Comparison of ENCODE assay signal across 8 cellular contexts in genomic region chr7:44257213-44257612, GRCh38. TPM values are rescaled to one million over a fixed set of nuclear protein-coding genes. Genes with fewer than 3 reads are reported as not detected.
DNase-seq lines count a peak whose midpoint lies in the region; ATAC-seq, FAIRE-seq and TF ChIP-seq lines count a peak whose summit lies in the region.

No MANE protein-coding gene starts in this region.

- H3K9ac ChIP-seq in HepG2 (ENCODE audit: insufficient read depth, low read depth, low read length), result no peak overlapping the region
- H3K9ac ChIP-seq in stomach smooth muscle (ENCODE audit: low read length in 2 of 2), result no peak overlapping the region

- H3K9me3 Mint-ChIP-seq in activated naive CD8-positive, alpha-beta T cell (ENCODE audit: low read depth), result no peaks in the 10 kb centered on the region

- H4K20me1 ChIP-seq in HepG2 (ENCODE audit: insufficient read depth, low read length), result no peaks in the 10 kb centered on the region

- H3K4me1 ChIP-seq in HepG2 (ENCODE audit: insufficient read depth, low read length) (peaks cover 18% of the 10 kb centered on the region), stomach smooth muscle (ENCODE audit: control insufficient read depth, insufficient read depth, low read length) (peaks cover 40% of the 10 kb centered on the region)

- CTCF ChIA-PET in HepG2 (lab: Yijun Ruan, JAX; ENCODE audit: low intra/inter-chr PET ratio, low total read pairs), result no interaction called here

- WGBS in HepG2 (ENCODE audit: low lambda C conversion rate), result 50% methylated on average over 4 of the region's 6 CpGs

- POLR2A ChIA-PET in HepG2 (lab: Yijun Ruan, JAX), result no interaction called here

- no TSS peak for BruUV-seq in HepG2 (replicated peaks; lab: Mats Ljungman, UMichigan)

- no peak overlapping the region for H2AFZ ChIP-seq in HepG2 (ENCODE audit: low read length)

- peaks cover 31% of the 10 kb centered on the region for H3K4me1 Mint-ChIP-seq in activated naive CD8-positive, alpha-beta T cell (ENCODE audit: low read depth)

- H3K79me2 ChIP-seq in HepG2 (ENCODE audit: insufficient read depth, low read length), result no peaks in the 10 kb centered on the region

- H3K27me3 ChIP-seq in HepG2 (ENCODE audit: control insufficient read depth in 1 of 2, insufficient read depth in 2 of 2, low read length in 2 of 2) (peaks cover 11 to 26% of the 10 kb centered on the region in 2 experiments; a peak in 4 of 5 replicates), stomach smooth muscle (ENCODE audit: control insufficient read depth in 1 of 2, insufficient read depth in 2 of 2, low read length in 2 of 2) (no peaks in the 10 kb centered on the region)

- TF ChIP-seq RAD21 in HepG2 (CRISPR knock-in tag; IDR thresholded peaks at IDR 0.05), result no peak

- no peaks in the 10 kb centered on the region for H3K36me3 ChIP-seq in HepG2 (replicated peaks in 1 of 2; ENCODE audit: control insufficient read depth in 1 of 2, insufficient read depth in 2 of 2, low read length in 2 of 2)
- H3K36me3 ChIP-seq in stomach smooth muscle (ENCODE audit: control insufficient read depth in 2 of 2, insufficient read depth in 2 of 2, low read length in 2 of 2), result no peaks in the 10 kb centered on the region

- no peaks in the 10 kb centered on the region for H3K9me3 ChIP-seq in HepG2 (ENCODE audit: low read length)
- H3K9me3 ChIP-seq in stomach smooth muscle (ENCODE audit: control insufficient read depth in 2 of 2, low read length in 2 of 2), result no peaks in the 10 kb centered on the region

- H3K36me3 Mint-ChIP-seq in activated naive CD8-positive, alpha-beta T cell, result no peaks in the 10 kb centered on the region

- no peak for TF ChIP-seq POLR2A in HepG2 (IDR thresholded peaks at IDR 0.05; ENCODE audit: insufficient read depth in 1 of 2, low read depth in 2 of 2, low read length in 2 of 2)

- no peaks in the 10 kb centered on the region for H3K27me3 Mint-ChIP-seq in activated naive CD8-positive, alpha-beta T cell

- H3K4me3 ChIP-seq in HepG2 (replicated peaks in 1 of 3; ENCODE audit: insufficient read depth in 1 of 3, low read depth in 2 of 3, low read length in 3 of 3) (no peak overlapping the region), stomach smooth muscle (ENCODE audit: low read length in 2 of 2) (peak overlapping the region in 1 of 2 donors; percentile 44)

- no peak for FAIRE-seq in HepG2 (lab: Jason Lieb, UNC)

- in situ Hi-C loops in HepG2 (cut with HindIII; ENCODE audit: extremely low pct_ligation_motif_present, low pct_unique_long_range_greater_than_20kb), result no loop called here

- peak; percentile 57 for DNase-seq in activated CD8-positive, alpha-beta memory T cell treated with anti-CD3 and anti-CD28 coated beads, Interleukin-2, amount 50 U/mL, for 48 hours
- DNase-seq in activated CD8-positive, alpha-beta memory T cell treated with anti-CD3 and anti-CD28 coated beads for 24 hours, result no peak
- DNase-seq in HepG2 (ENCODE audit: low spot score) (no peak), omental fat pad (ENCODE audit: low spot score) (no peak)

- H3K27ac ChIP-seq in HepG2 (ENCODE audit: extremely low read length, insufficient read depth, low read length) (no peak overlapping the region), stomach smooth muscle (ENCODE audit: low read length) (peak overlapping the region; percentile 37)

- TF ChIP-seq EP300 in HepG2 (IDR thresholded peaks at IDR 0.05; ENCODE audit: low read depth in 2 of 2, low read length in 2 of 2) (no peak), HepG2 (CRISPR knock-in tag; IDR thresholded peaks at IDR 0.05; ENCODE audit: borderline replicate concordance) (no peak)

- H3K4me3 Mint-ChIP-seq in activated naive CD8-positive, alpha-beta T cell, result no peak overlapping the region

- 0 out of 2 replicates have a peak overlapping the region, but pooled peaks have one; percentile 5 for H3K4me2 ChIP-seq in HepG2 (ENCODE audit: low read depth, low read length)

- intact Hi-C loops in HepG2 (cut with micrococcal nuclease; ENCODE audit: unreplicated experiment), result no loop called here

- TF ChIP-seq CTCF in HepG2 (CRISPR knock-in tag; IDR thresholded peaks at IDR 0.05) (no peak), omental fat pad (IDR thresholded peaks at IDR 0.05) (no peak)

- ATAC-seq in HepG2 (no peak), HG02571 (IDR thresholded peaks at IDR 0.05; ENCODE audit: unreplicated experiment) (no peak), GM21717 (IDR thresholded peaks at IDR 0.05; ENCODE audit: unreplicated experiment) (no peak), omental fat pad (ENCODE audit: low FRiP score) (no peak)

- peak overlapping the region; percentile 94 for H3K27ac Mint-ChIP-seq in activated naive CD8-positive, alpha-beta T cell

TF ChIP-seq in HepG2, 621 proteins besides CTCF, POLR2A, EP300 and RAD21:
- peak; percentile 33; the same call in 1 of the 2 replicates for TF ChIP-seq NRL (CRISPR knock-in tag; IDR thresholded peaks at IDR 0.05; ENCODE audit: borderline replicate concordance)
- no peak for TF ChIP-seq KDM3A (CRISPR knock-in tag; IDR thresholded peaks at IDR 0.05; ENCODE audit: low read depth)

RNA-seq across cellular contexts. Expression of gene YKT6, which starts 56.4 kb away (rescaled TPM):
- 52.2 and 59.0 TPM in 2 replicates for total RNA-seq in HepG2 (2016; rRNA removed; fragmentation: Illumina TruSeq; extraction: Trizol)
- 32.5 and 39.5 TPM in 2 replicates for total RNA-seq in HepG2 (2016; cell fraction: cytosol; rRNA removed; fragmentation: Illumina TruSeq; extraction: Trizol; ENCODE audit: low read depth)
- 50.3 and 53.4 TPM in 2 replicates for total RNA-seq in HepG2 (2016; cell fraction: insoluble cytoplasmic fraction; rRNA removed; fragmentation: Illumina TruSeq; extraction: Trizol)
- 72.2 and 82.9 TPM in 2 replicates for total RNA-seq in HepG2 (2016; cell fraction: membrane; rRNA removed; fragmentation: Illumina TruSeq; extraction: Trizol)
- 29.8 and 32.8 TPM in 2 replicates for total RNA-seq in HepG2 (2016; cell fraction: nucleus; rRNA removed; fragmentation: Illumina TruSeq; extraction: Trizol)
- polyA plus RNA-seq in HepG2 (2011; rRNA removed), result 60.3 and 65.6 TPM in 2 replicates
- polyA plus RNA-seq in HepG2 (2011; cell fraction: cytosol; rRNA removed), result 59.3 and 64.4 TPM in 2 replicates
- 71.8 and 75.7 TPM in 2 replicates for polyA plus RNA-seq in HepG2 (2011; cell fraction: nucleus; rRNA removed)
- polyA plus RNA-seq in HepG2 (2012), result 36.1 and 46.4 TPM in 2 replicates
- 51.9 and 71.1 TPM in 2 replicates for polyA plus RNA-seq in HepG2 (2016; cell fraction: cytosol; fragmentation: Illumina TruSeq; extraction: Trizol; ENCODE audit: low read depth)
- polyA plus RNA-seq in HepG2 (2016; cell fraction: insoluble cytoplasmic fraction; fragmentation: Illumina TruSeq; extraction: Trizol; ENCODE audit: low read depth), result 67.7 and 77.1 TPM in 2 replicates
- 72.0 and 86.2 TPM in 2 replicates for polyA plus RNA-seq in HepG2 (2016; cell fraction: membrane; fragmentation: Illumina TruSeq; extraction: Trizol; ENCODE audit: low read depth)
- 65.4 and 71.2 TPM in 2 replicates for polyA plus RNA-seq in HepG2 (2016; cell fraction: nucleus; fragmentation: Illumina TruSeq; extraction: Trizol; ENCODE audit: insufficient read depth, low read depth)
- 55.8 and 105 TPM in 2 replicates for polyA minus RNA-seq in HepG2 (2011; rRNA and poly(A)+ RNA removed; ENCODE audit: low replicate concordance)
- 19.1 and 20.7 TPM in 2 replicates for polyA minus RNA-seq in HepG2 (2011; cell fraction: cytosol; rRNA and poly(A)+ RNA removed)
- polyA minus RNA-seq in HepG2 (2011; cell fraction: nucleus; rRNA and poly(A)+ RNA removed), result 38.1 and 44.4 TPM in 2 replicates
- total RNA-seq in omental fat pad, result 10 to 100 TPM; 48.3 to 75.8 (median 54.4) TPM
